ENCODE assay signal across 8 cellular contexts in the genomic region with DNA sequence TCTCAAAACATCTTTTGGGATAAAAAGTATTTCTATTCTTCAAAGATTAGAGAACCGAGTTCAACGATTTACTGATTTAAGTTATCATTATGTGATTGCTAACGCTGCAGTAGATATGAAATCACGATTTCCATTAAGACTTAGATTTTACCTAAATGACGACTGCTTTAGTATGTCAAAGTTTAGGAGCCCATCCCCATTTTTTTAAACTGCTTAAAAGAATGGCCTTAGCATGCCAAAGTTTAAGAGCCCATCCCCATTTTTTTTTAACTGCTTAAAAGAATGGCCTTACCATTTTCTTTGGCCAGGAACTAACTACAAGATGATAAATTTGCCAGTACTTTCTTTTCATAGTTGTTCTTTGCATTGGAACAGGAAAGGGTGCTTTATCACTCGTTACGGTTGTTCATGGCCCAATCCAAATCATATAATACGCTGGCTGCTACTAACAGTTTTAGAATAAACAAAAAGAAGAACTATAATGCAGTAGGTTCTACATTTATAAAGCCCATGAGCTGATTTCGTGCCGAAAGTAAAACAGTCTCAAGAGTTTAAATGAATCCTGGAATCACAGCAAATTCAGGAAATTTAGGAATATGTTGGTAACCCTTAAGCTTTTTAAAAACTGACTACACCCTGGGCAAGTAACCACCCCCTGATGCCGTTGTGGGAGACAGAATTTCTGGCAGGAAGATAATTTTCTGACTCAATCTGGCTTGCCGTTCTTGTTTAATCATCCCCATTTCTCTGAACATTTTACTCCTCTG. TPM values are rescaled to one million over a fixed set of nuclear protein-coding genes. Genes with fewer than 3 reads are reported as not detected.
A peak's percentile ranks its signal among the peaks of the same experiment; 100 is the strongest.
DNase-seq lines count a peak whose midpoint lies in the region; ATAC-seq, FAIRE-seq and TF ChIP-seq lines count a peak whose summit lies in the region.

No MANE protein-coding gene starts in this region.

- intact Hi-C loops in activated CD4-positive, alpha-beta T cell treated with anti-CD3 and anti-CD28 coated beads for 36 hours (cut with DNase I, micrococcal nuclease) = loop anchor here in 1 of 2 experiments (5.0 kb wide), 1 partner anchor 910 kb away; the partner anchor contains the start of gene GPR87

- H4K5ac ChIP-seq in H1 (ENCODE audit: insufficient read length, low read depth, low read length) = peak overlapping the region; percentile 18

- no peak overlapping the region; the same call in 1 of the 2 replicates for H2BK12ac ChIP-seq in H1 (ENCODE audit: low read depth, low read length)

- H4K91ac ChIP-seq in H1 (replicated peaks; ENCODE audit: insufficient read length, low read length) = no peak overlapping the region

- peaks cover 23 to 28% of the 10 kb centered on the region in 2 experiments for H4K20me1 ChIP-seq in H1 (replicated peaks in 1 of 2; ENCODE audit: control insufficient read depth in 1 of 2, insufficient read depth in 2 of 2, low read length in 2 of 2)

- no peak for TF ChIP-seq CTCF in H1 (IDR thresholded peaks at IDR 0.05; ENCODE audit: control extremely low read depth in 1 of 3, insufficient read depth in 1 of 3, low read depth in 1 of 3, low read length in 3 of 3)
- TF ChIP-seq CTCF in neural crest cell (conservative IDR thresholded peaks at IDR 0.05) = no peak

- no peak overlapping the region for H3K23ac ChIP-seq in H1 (ENCODE audit: insufficient read length)

- peaks cover 13% of the 10 kb centered on the region for H3K36me3 Mint-ChIP-seq in activated CD4-positive, alpha-beta T cell treated with anti-CD3 and anti-CD28 coated beads for 36 hours (ENCODE audit: low read depth)
- H3K36me3 Mint-ChIP-seq in neural crest cell (ENCODE audit: low read depth) = no peaks in the 10 kb centered on the region

- H3K14ac ChIP-seq in H1 (ENCODE audit: insufficient read length) = no peak overlapping the region

- TF ChIP-seq RAD21 in H1 (IDR thresholded peaks at IDR 0.05 in 1 of 2, conservative IDR thresholded peaks at IDR 0.05 in 1 of 2; ENCODE audit: low read depth in 2 of 2, low read length in 2 of 2) = no peak

- peaks cover 13% of the 10 kb centered on the region for H3K4me1 Mint-ChIP-seq in activated CD4-positive, alpha-beta T cell treated with anti-CD3 and anti-CD28 coated beads for 36 hours
- H3K4me1 Mint-ChIP-seq in neural crest cell = peaks cover 22% of the 10 kb centered on the region

- H3K27ac Mint-ChIP-seq in activated CD4-positive, alpha-beta T cell treated with anti-CD3 and anti-CD28 coated beads for 36 hours = peak overlapping the region; percentile 100
- H3K27ac Mint-ChIP-seq in neural crest cell (ENCODE audit: unreplicated experiment) = peak overlapping the region; percentile 97

- H3K56ac ChIP-seq in H1 (replicated peaks; ENCODE audit: insufficient read length, low read depth, low read length) = no peak overlapping the region

- no peak for ATAC-seq in activated CD4-positive, alpha-beta T cell treated with anti-CD3 and anti-CD28 coated beads for 36 hours
- ATAC-seq in GM18907 (IDR thresholded peaks at IDR 0.05; ENCODE audit: unreplicated experiment) = no peak

- H3K79me2 ChIP-seq in H1 (ENCODE audit: control insufficient read depth in 1 of 2, insufficient read depth in 2 of 2, low read length in 2 of 2) = peaks cover 14 to 30% of the 10 kb centered on the region in 2 experiments

- no peak overlapping the region for H2BK120ac ChIP-seq in H1 (replicated peaks; ENCODE audit: low read depth, low read length)

- H3K4ac ChIP-seq in H1 (replicated peaks; ENCODE audit: insufficient read length, low read depth, low read length) = no peak overlapping the region

- peaks cover 17% of the 10 kb centered on the region; the same call in 1 of the 2 replicates for H3K23me2 ChIP-seq in H1 (ENCODE audit: low read depth, low read length)

- H2BK5ac ChIP-seq in H1 (ENCODE audit: low read depth, low read length) = peak overlapping the region; percentile 27; the same call in 1 of the 2 replicates

- no peak overlapping the region; the same call in 1 of the 2 replicates for H3K18ac ChIP-seq in H1 (ENCODE audit: extremely low read depth, low read length)

- no peak for TF ChIP-seq POLR2A in H1 (IDR thresholded peaks at IDR 0.05; ENCODE audit: control extremely low read depth in 1 of 2, low read depth in 2 of 2, low read length in 2 of 2)

- H3K4me2 ChIP-seq in H1 (ENCODE audit: insufficient read depth in 1 of 2, low read depth in 2 of 2, low read length in 2 of 2) = peak overlapping the region; percentile 64 to 92

- no peak overlapping the region for H4K8ac ChIP-seq in H1 (ENCODE audit: extremely low read depth, insufficient read depth, low read length)

- peak overlapping the region; percentile 16 to 91 (median 52); a peak in 7 of 8 replicates for H3K4me3 ChIP-seq in H1 (ENCODE audit: extremely low read depth in 1 of 4, insufficient read depth in 2 of 4, low read depth in 3 of 4, low read length in 4 of 4)

- peak overlapping the region; percentile 77 for H3K4me3 Mint-ChIP-seq in activated CD4-positive, alpha-beta T cell treated with anti-CD3 and anti-CD28 coated beads for 36 hours
- peak overlapping the region; percentile 90 for H3K4me3 Mint-ChIP-seq in neural crest cell

- H3K27me3 Mint-ChIP-seq in activated CD4-positive, alpha-beta T cell treated with anti-CD3 and anti-CD28 coated beads for 36 hours = no peaks in the 10 kb centered on the region
- H3K27me3 Mint-ChIP-seq in neural crest cell (ENCODE audit: low read depth) = no peaks in the 10 kb centered on the region

- no peaks in the 10 kb centered on the region for H3K27me3 ChIP-seq in H1 (replicated peaks in 1 of 4; ENCODE audit: control insufficient read depth in 3 of 4, extremely low read depth in 1 of 4, insufficient read depth in 3 of 4, low read length in 3 of 4)

- peak overlapping the region in 3 of 4 experiments; percentile 20 to 52 (median 23); a peak in 3 of 7 replicates for H3K9ac ChIP-seq in H1 (replicated peaks in 1 of 4; ENCODE audit: extremely low read depth in 1 of 4, low read depth in 3 of 4, low read length in 3 of 4)

- no peaks in the 10 kb centered on the region; a peak in 1 of 8 replicates for H3K36me3 ChIP-seq in H1 (ENCODE audit: control insufficient read depth in 2 of 4, insufficient read depth in 4 of 4, low read length in 3 of 4)

- no peaks in the 10 kb centered on the region for H3K9me3 ChIP-seq in H1 (ENCODE audit: insufficient read depth in 2 of 2, low read depth in 1 of 2, low read length in 1 of 2)

- H2AK5ac ChIP-seq in H1 (ENCODE audit: low read depth, low read length) = no peak overlapping the region

- WGBS in H1 (ENCODE audit: extremely low coverage in 1 of 2, insufficient coverage in 1 of 2, insufficient read length in 1 of 2, insufficient replicate concordance in 2 of 2, low coverage in 1 of 2, low lambda C conversion rate in 2 of 2, missing lambda C conversion rate in 1 of 2), 2 experiments = 84% methylated on average over 12 of the region's 12 CpGs; no CpG with 5 or more reads in 1 of the 2 experiments

- H2BK20ac ChIP-seq in H1 (ENCODE audit: low read length) = no peak overlapping the region

- DNase-seq in activated CD4-positive, alpha-beta T cell treated with anti-CD3 and anti-CD28 coated beads for 36 hours = peak; percentile 24
- no peak for DNase-seq in activated CD4-positive, alpha-beta T cell treated with anti-CD3 and anti-CD28 coated beads, Interleukin-2, amount 50 U/mL, for 48 hours
- DNase-seq in RKO (ENCODE audit: low spot score) (peak; percentile 35), H1 (ENCODE audit: low read depth in 1 of 2, low spot score in 2 of 2) (no peak), neural crest cell (ENCODE audit: low read depth, low spot score) (no peak), iPS-NIHi7 (ENCODE audit: extremely low spot score) (no peak), SKM-1 (lab: John Stamatoyannopoulos, UW; ENCODE audit: unreplicated experiment) (no peak)

- POLR2A ChIA-PET in activated CD4-positive, alpha-beta T cell treated with anti-CD3 and anti-CD28 coated beads for 36 hours (lab: Charles Lee) = no interaction called here
- POLR2A ChIA-PET in H1 (lab: Charles Lee; ENCODE audit: partially characterized antibody) = interaction anchor here (0.7 to 3.2 kb wide), 9 partner anchors 11 to 127 kb away, joined by 3 to 14 read pairs (median 6); no protein-coding TSS in a partner anchor

- no peak for TF ChIP-seq EP300 in H1 (IDR thresholded peaks at IDR 0.05; ENCODE audit: borderline replicate concordance in 1 of 2, low read depth in 2 of 2, low read length in 2 of 2)

- peak overlapping the region; percentile 83 for H2AFZ ChIP-seq in H1 (ENCODE audit: low read length)

- H3K27ac ChIP-seq in H1 (ENCODE audit: low read depth, low read length) = peak overlapping the region; percentile 79; the same call in 1 of the 2 replicates

- peaks cover 0 to 3% (median 2%) of the 10 kb centered on the region in 4 experiments; a peak in 3 of 7 replicates for H3K4me1 ChIP-seq in H1 (replicated peaks in 1 of 4; ENCODE audit: control insufficient read depth in 3 of 4, insufficient read depth in 4 of 4, low read length in 3 of 4)

- H3K9me3 Mint-ChIP-seq in activated CD4-positive, alpha-beta T cell treated with anti-CD3 and anti-CD28 coated beads for 36 hours (ENCODE audit: low read depth) = no peaks in the 10 kb centered on the region
- no peaks in the 10 kb centered on the region for H3K9me3 Mint-ChIP-seq in neural crest cell

- FAIRE-seq in H1 (lab: Jason Lieb, UNC) = no peak

- peaks cover 6% of the 10 kb centered on the region; the same call in 1 of the 2 replicates for H3K79me1 ChIP-seq in H1 (ENCODE audit: low read depth, low read length)

- CTCF ChIA-PET in activated CD4-positive, alpha-beta T cell treated with anti-CD3 and anti-CD28 coated beads for 36 hours (lab: Charles Lee) = interaction anchor here (0.6 to 2.8 kb wide), 7 partner anchors 8 to 679 kb away, joined by 3 to 17 read pairs (median 3); no protein-coding TSS in a partner anchor
- CTCF ChIA-PET in H1 (lab: Charles Lee; ENCODE audit: partially characterized antibody) = interaction anchor here (0.9 to 4.9 kb wide), 8 partner anchors 89 to 179 kb away, joined by 3 to 49 read pairs (median 4); no protein-coding TSS in a partner anchor

- no peak overlapping the region for H2BK15ac ChIP-seq in H1 (ENCODE audit: low read length)

RNA-seq across cellular contexts. Expression of gene TSC22D2, which starts 0.9 kb away (rescaled TPM):
- total RNA-seq in activated CD4-positive, alpha-beta T cell treated with anti-CD3 and anti-CD28 coated beads for 36 hours = 10 to 100 TPM; 12.0 to 20.2 TPM
- 25.8 and 27.6 TPM in 2 replicates for total RNA-seq in H1 (2021; fragmentation: NEBNext Ultra II Directional; extraction: Animal tissue kit (Norgen Biotek cat#: 25700))
- polyA plus RNA-seq in H1 (2011; rRNA removed) = 3.4 and 3.6 TPM in 2 replicates
- 4.0 TPM for polyA plus RNA-seq in H1 (2011; cell fraction: cytosol; rRNA removed)
- 8.6 TPM for polyA plus RNA-seq in H1 (2011; cell fraction: nucleus; rRNA removed)
- 12.4 to 18.6 TPM (median 14.0 TPM) in 4 replicates for polyA plus RNA-seq in H1 (2012, experiment 1 of 2)
- polyA plus RNA-seq in H1 (2012, experiment 2 of 2) = 3.9 TPM
- polyA plus RNA-seq in H1 (2013, experiment 1 of 2) = 15.7 TPM
- polyA plus RNA-seq in H1 (2013, experiment 2 of 2) = 13.9 TPM
- polyA minus RNA-seq in H1 (2011; rRNA and poly(A)+ RNA removed) = 12.9 and 14.9 TPM in 2 replicates
- polyA minus RNA-seq in H1 (2011; cell fraction: cytosol; rRNA and poly(A)+ RNA removed) = 15.6 TPM
- 42.9 TPM for polyA minus RNA-seq in H1 (2011; cell fraction: nucleus; rRNA and poly(A)+ RNA removed)
- total RNA-seq in neural crest cell = 37.9 and 40.8 TPM in 2 replicates

Comparison
In these comparisons a context has a peak if more than half of its experiments do, and no peak if none do; other contexts are left out.
1. DNase-seq: peak in activated CD4-positive, alpha-beta T cell treated with anti-CD3 and anti-CD28 coated beads for 36 hours (single experiment) and RKO (single experiment); none in activated CD4-positive, alpha-beta T cell treated with anti-CD3 and anti-CD28 coated beads, Interleukin-2, amount 50 U/mL, for 48 hours (0 of 2), H1 (0 of 2), neural crest cell (single experiment), iPS-NIHi7 (single experiment) and SKM-1 (single experiment).